18 cellular contexts compared by ENCODE assay signal in genomic region chr1:115073298-115074087, GRCh38. TPM values are rescaled to one million over a fixed set of nuclear protein-coding genes. Genes with fewer than 3 reads are reported as not detected.
DNase-seq lines count a peak whose midpoint lies in the region; ATAC-seq and TF ChIP-seq lines count a peak whose summit lies in the region.
"Had no signal": no experiment of that assay in that cellular context is flagged by ENCODE, and none has a peak within 500 bp of the region (broad histone marks: within the 10 kb centered on the region; RNA-seq: fewer than 3 reads in every experiment).

No MANE protein-coding gene starts in this region.

- 13 to 20% methylated on average over 10 of the region's 10 CpGs for WGBS in aorta, 2 donors

- ATAC-seq in Right ventricle myocardium inferior, result peak; percentile 89
- ATAC-seq in aorta (ENCODE audit: low FRiP score), result peak; percentile 69
- no peak for ATAC-seq in GM21576 (IDR thresholded peaks at IDR 0.05; ENCODE audit: unreplicated experiment)
- no peak for ATAC-seq in HG02588 (IDR thresholded peaks at IDR 0.05; ENCODE audit: unreplicated experiment)
- ATAC-seq: mucosa of descending colon, upper lobe of right lung had no signal

- H3K4me1 ChIP-seq in cardiac muscle cell (ENCODE audit: low read depth) (peaks cover 57% of the 10 kb centered on the region), osteoblast (ENCODE audit: insufficient read depth, low read length) (peaks cover 64% of the 10 kb centered on the region), aorta (ENCODE audit: control insufficient read depth in 1 of 2, insufficient read depth in 2 of 2, low read length in 2 of 2) (peaks cover 9 to 16% of the 10 kb centered on the region in 2 donors), Karpas-422 (ENCODE audit: low read length) (no peaks in the 10 kb centered on the region)

- H4K20me1 ChIP-seq in osteoblast (ENCODE audit: insufficient read depth, low read length), result no peaks in the 10 kb centered on the region
- no peaks in the 10 kb centered on the region for H4K20me1 ChIP-seq in Karpas-422 (ENCODE audit: insufficient read depth, low read depth, low read length)

- H3K9me3 ChIP-seq in cardiac muscle cell (ENCODE audit: low read depth), result no peaks in the 10 kb centered on the region
- no peaks in the 10 kb centered on the region for H3K9me3 ChIP-seq in osteoblast (ENCODE audit: low read depth, low read length)
- no peaks in the 10 kb centered on the region for H3K9me3 ChIP-seq in aorta (ENCODE audit: control insufficient read depth, low read length)
- no peaks in the 10 kb centered on the region for H3K9me3 ChIP-seq in Karpas-422 (ENCODE audit: low read length)
- H3K9me3 ChIP-seq: mucosa of descending colon, upper lobe of right lung had no signal

- H3K27ac ChIP-seq in cardiac muscle cell (peak overlapping the region; percentile 85), osteoblast (ENCODE audit: low read depth, low read length) (no peak overlapping the region), aorta (ENCODE audit: low read depth in 1 of 2, low read length in 2 of 2) (peak overlapping the region; percentile 77 to 96), Karpas-422 (ENCODE audit: low read length) (no peak overlapping the region)
- H3K27ac ChIP-seq: upper lobe of right lung, VCaP had no signal

- no peaks in the 10 kb centered on the region for H3K36me3 ChIP-seq in cardiac muscle cell
- H3K36me3 ChIP-seq in osteoblast (ENCODE audit: insufficient read depth, low read length), result no peaks in the 10 kb centered on the region
- H3K36me3 ChIP-seq in aorta (ENCODE audit: control insufficient read depth in 1 of 2, insufficient read depth in 2 of 2, low read length in 1 of 2), result no peaks in the 10 kb centered on the region
- H3K36me3 ChIP-seq in Karpas-422 (ENCODE audit: insufficient read depth, low read length), result no peaks in the 10 kb centered on the region
- H3K36me3 ChIP-seq: upper lobe of right lung had no signal

- H3K9ac ChIP-seq in Karpas-422 (ENCODE audit: low read length), result no peak overlapping the region

- H3K79me2 ChIP-seq in osteoblast (ENCODE audit: insufficient read depth, low read length), result no peaks in the 10 kb centered on the region
- no peaks in the 10 kb centered on the region for H3K79me2 ChIP-seq in Karpas-422 (ENCODE audit: low read length)

- TF ChIP-seq CTCF in cardiac muscle cell (IDR thresholded peaks at IDR 0.05; ENCODE audit: low read depth, low read length) (no peak), osteoblast (IDR thresholded peaks at IDR 0.05; ENCODE audit: extremely low read depth, low read depth, low read length) (no peak)

- H2AFZ ChIP-seq in osteoblast (ENCODE audit: low read length), result no peak overlapping the region
- no peak overlapping the region for H2AFZ ChIP-seq in Karpas-422 (ENCODE audit: low read length)

- DNase-seq in Right ventricle myocardium inferior (ENCODE audit: missing footprints) (no peak), cardiac septum (ENCODE audit: low spot score) (no peak), cardiac muscle cell (ENCODE audit: low read depth in 1 of 2, low spot score in 1 of 2) (peak in 1 of 2 donors; percentile 80), osteoblast (ENCODE audit: insufficient read length, low spot score, missing footprints) (no peak), aorta (peak in 1 of 2 donors; percentile 66), Karpas-422 (no peak)
- DNase-seq: activated CD8-positive, alpha-beta memory T cell treated with anti-CD3 and anti-CD28 coated beads, Interleukin-2, amount 50 U/mL, for 4 hours; islet precursor cell; mucosa of descending colon; NCI-H146; upper lobe of right lung had no signal

- peak overlapping the region; percentile 57 for H3K4me2 ChIP-seq in osteoblast (ENCODE audit: insufficient read depth, low read length)
- H3K4me2 ChIP-seq in Karpas-422 (ENCODE audit: low read depth, low read length, poor library complexity, severe bottlenecking), result no peak overlapping the region

- no peaks in the 10 kb centered on the region for H3K9me2 ChIP-seq in Karpas-422 (replicated peaks; ENCODE audit: insufficient read depth, low read length)

- no peak overlapping the region for H3K4me3 ChIP-seq in cardiac muscle cell
- no peak overlapping the region for H3K4me3 ChIP-seq in osteoblast (ENCODE audit: insufficient read depth, low read length)
- no peak overlapping the region for H3K4me3 ChIP-seq in aorta (ENCODE audit: low read length in 2 of 2)
- H3K4me3 ChIP-seq in Karpas-422 (ENCODE audit: low read length), result no peak overlapping the region
- H3K4me3 ChIP-seq: mucosa of descending colon, upper lobe of right lung had no signal

- H3K27me3 ChIP-seq in cardiac muscle cell (no peaks in the 10 kb centered on the region), osteoblast (ENCODE audit: insufficient read depth, low read length) (no peaks in the 10 kb centered on the region), aorta (ENCODE audit: control insufficient read depth in 1 of 2, insufficient read depth in 2 of 2, low read length in 1 of 2) (no peaks in the 10 kb centered on the region), Karpas-422 (ENCODE audit: low read length) (no peaks in the 10 kb centered on the region)
- H3K27me3 ChIP-seq: upper lobe of right lung had no signal

- intact Hi-C loops in Right ventricle myocardium inferior (cut with DNase I), result no loop called here
- intact Hi-C loops in cardiac septum (cut with DNase I), result no loop called here
- intact Hi-C loops in aorta (cut with DNase I), result no loop called here

RNA-seq across cellular contexts. Expression of gene TSPAN2, which starts 15.8 kb away (rescaled TPM):
- total RNA-seq in Right ventricle myocardium inferior (10.3 TPM), cardiac septum (3.3 TPM), cardiac muscle cell (26.6 and 45.6 TPM in 2 replicates), osteoblast (1.4 and 2.1 TPM in 2 replicates), aorta (10 to 100 TPM; 49.5 to 83.0 TPM)
- polyA plus RNA-seq in cardiac muscle cell (87.3 and 88.0 TPM in 2 replicates), aorta (10 to 100 TPM; 26.2 to 29.4 TPM)
- not detected in 2 replicates for total RNA-seq in Karpas-422 (2014; rRNA removed; shearing (Covaris generic); ENCODE audit: low replicate concordance)

RNA-seq across cellular contexts. Expression of gene TSHB, which starts 43.9 kb away (rescaled TPM):
- not detected for total RNA-seq in Right ventricle myocardium inferior
- not detected for total RNA-seq in cardiac septum
- not detected in 2 replicates for total RNA-seq in cardiac muscle cell
- not detected in 2 replicates for polyA plus RNA-seq in cardiac muscle cell
- total RNA-seq in osteoblast, result not detected in 2 replicates
- not detected for total RNA-seq in aorta
- not detected for polyA plus RNA-seq in aorta
- total RNA-seq in Karpas-422 (2014; rRNA removed; shearing (Covaris generic); ENCODE audit: low replicate concordance), result not detected in 2 replicates
- total RNA-seq: cerebellum, LHCN-M2, mucosa of descending colon, NCI-H460, progenitor cell of endocrine pancreas, upper lobe of right lung had no signal

Comparison
In these comparisons a context has a peak if more than half of its experiments do, and no peak if none do; other contexts are left out.
1. ATAC-seq: peak in Right ventricle myocardium inferior (single experiment) and aorta (single experiment); none in GM21576 (single experiment) and HG02588 (single experiment).
2. H3K27ac ChIP-seq: peak in cardiac muscle cell (single experiment) and aorta (2 of 2); none in osteoblast (single experiment) and Karpas-422 (single experiment).